ENCODE assay signal across 10 cellular contexts in the genomic region with DNA sequence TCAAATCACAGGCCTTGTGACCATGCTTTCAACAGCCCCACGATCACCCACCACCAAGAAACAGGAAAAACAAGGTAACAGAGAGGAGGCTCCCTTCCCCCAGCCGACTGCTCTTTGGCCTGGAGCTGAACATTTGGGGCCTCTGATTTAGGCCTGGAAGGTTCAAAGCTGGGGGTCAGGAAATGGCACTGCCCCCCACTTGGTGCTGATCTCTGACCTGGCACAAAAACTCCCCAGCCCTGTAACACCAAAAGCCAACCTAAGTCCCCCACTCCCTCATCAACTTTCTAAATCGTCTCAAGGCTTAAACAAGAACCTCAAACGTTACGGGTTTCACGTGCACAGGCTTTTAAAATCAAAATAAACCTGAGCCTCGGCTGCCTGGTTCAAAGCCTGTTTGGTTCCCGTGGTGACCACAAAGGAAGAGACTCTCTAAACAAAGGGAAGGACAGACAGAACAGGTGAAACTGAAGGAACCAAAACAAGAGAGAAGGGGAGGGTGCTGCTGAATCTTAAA. TPM values are rescaled to one million over a fixed set of nuclear protein-coding genes. Genes with fewer than 3 reads are reported as not detected.
A peak's percentile ranks its signal among the peaks of the same experiment; 100 is the strongest.
DNase-seq lines count a peak whose midpoint lies in the region; ATAC-seq, FAIRE-seq and TF ChIP-seq lines count a peak whose summit lies in the region.
"Had no signal": no experiment of that assay in that cellular context is flagged by ENCODE, and none has a peak within 500 bp of the region (broad histone marks: within the 10 kb centered on the region; RNA-seq: fewer than 3 reads in every experiment).

No MANE protein-coding gene starts in this region.

- H3K36me3 ChIP-seq in heart right ventricle (peaks cover 0 to 54% (median 13%) of the 10 kb centered on the region in 9 donors), HepG2 (replicated peaks in 1 of 2; ENCODE audit: control insufficient read depth in 1 of 2, insufficient read depth in 2 of 2, low read length in 2 of 2) (peaks cover 18 to 49% of the 10 kb centered on the region in 2 experiments), transverse colon (no peaks in the 10 kb centered on the region)

- H3K4me1 ChIP-seq in heart right ventricle (peaks cover 52 to 99% (median 79%) of the 10 kb centered on the region in 9 donors), HepG2 (ENCODE audit: insufficient read depth, low read length) (peaks cover 100% of the 10 kb centered on the region), transverse colon (peaks cover 50 to 100% (median 80%) of the 10 kb centered on the region in 4 donors)

- in situ Hi-C loops in HepG2 (cut with HindIII; ENCODE audit: extremely low pct_ligation_motif_present, low pct_unique_long_range_greater_than_20kb) (no loop called here), transverse colon (cut with MboI; ENCODE audit: low pct_ligation_motif_present in 1 of 4, low pct_unique_long_range_greater_than_20kb in 1 of 4, low sequenced_read_pairs in 3 of 4) (no loop called here)

- peaks cover 71% of the 10 kb centered on the region for H4K20me1 ChIP-seq in HepG2 (ENCODE audit: insufficient read depth, low read length)

- H3K9me3 ChIP-seq in heart right ventricle (peaks cover 0 to 7% (median 0%) of the 10 kb centered on the region in 11 donors), HepG2 (ENCODE audit: low read length) (no peaks in the 10 kb centered on the region), transverse colon (no peaks in the 10 kb centered on the region)

- no peak for TF ChIP-seq POLR2A in HepG2 (IDR thresholded peaks at IDR 0.05; ENCODE audit: insufficient read depth in 1 of 2, low read depth in 2 of 2, low read length in 2 of 2)
- TF ChIP-seq POLR2A in transverse colon (IDR thresholded peaks at IDR 0.05): no peak

- TF ChIP-seq RAD21 in HepG2 (CRISPR knock-in tag; IDR thresholded peaks at IDR 0.05): no peak

- H3K4me2 ChIP-seq in HepG2 (ENCODE audit: low read depth, low read length): peak overlapping the region; percentile 1

- H3K27ac Mint-ChIP-seq in activated naive CD8-positive, alpha-beta T cell: peak overlapping the region; percentile 98
- H3K27ac Mint-ChIP-seq: memory B cell had no signal

- ATAC-seq in heart right ventricle (no peak), HepG2 (no peak)

- WGBS in heart right ventricle, 2 donors: 37 to 41% methylated on average over 8 of the region's 8 CpGs
- WGBS in HepG2 (ENCODE audit: low lambda C conversion rate): 51% methylated on average over 8 of the region's 8 CpGs
- WGBS in transverse colon (ENCODE audit: low coverage in 1 of 2), 2 donors: 12% methylated on average over 8 of the region's 8 CpGs; no CpG with 5 or more reads in 1 of the 2 donors

- no peaks in the 10 kb centered on the region for H3K9me3 Mint-ChIP-seq in activated naive CD8-positive, alpha-beta T cell (ENCODE audit: low read depth)
- H3K9me3 Mint-ChIP-seq: memory B cell had no signal

- peaks cover 93% of the 10 kb centered on the region for H3K4me1 Mint-ChIP-seq in activated naive CD8-positive, alpha-beta T cell (ENCODE audit: low read depth)
- H3K4me1 Mint-ChIP-seq: memory B cell had no signal

- no peak overlapping the region for H3K4me3 ChIP-seq in heart right ventricle
- H3K4me3 ChIP-seq in HepG2 (replicated peaks in 1 of 3; ENCODE audit: insufficient read depth in 1 of 3, low read depth in 2 of 3, low read length in 3 of 3): no peak overlapping the region
- no peak overlapping the region for H3K4me3 ChIP-seq in transverse colon

- intact Hi-C loops in heart right ventricle (cut with DNase I): no loop called here
- intact Hi-C loops in cardiac septum (cut with DNase I): no loop called here
- intact Hi-C loops in HepG2 (cut with micrococcal nuclease; ENCODE audit: unreplicated experiment): no loop called here
- intact Hi-C loops in transverse colon (cut with DNase I; ENCODE audit: low total_unique reads): no loop called here

- FAIRE-seq in HepG2 (lab: Jason Lieb, UNC): no peak

- H3K27me3 Mint-ChIP-seq in activated naive CD8-positive, alpha-beta T cell: no peaks in the 10 kb centered on the region

- BruUV-seq in HepG2 (replicated peaks; lab: Mats Ljungman, UMichigan): no TSS peak

- CTCF ChIA-PET in HepG2 (lab: Yijun Ruan, JAX; ENCODE audit: low intra/inter-chr PET ratio, low total read pairs): no interaction called here

- POLR2A ChIA-PET in HepG2 (lab: Yijun Ruan, JAX): no interaction called here

- H3K9ac ChIP-seq in HepG2 (ENCODE audit: insufficient read depth, low read depth, low read length): no peak overlapping the region

- H3K27ac ChIP-seq in heart right ventricle: peak overlapping the region; percentile 17 to 83 (median 64)
- H3K27ac ChIP-seq in HepG2 (ENCODE audit: extremely low read length, insufficient read depth, low read length): peak overlapping the region; percentile 24
- H3K27ac ChIP-seq in transverse colon: peak overlapping the region; percentile 93 to 99 (median 96)

- DNase-seq in heart right ventricle (no peak), cardiac septum (ENCODE audit: low spot score) (no peak), HepG2 (ENCODE audit: low spot score) (no peak), transverse colon (no peak), NCI-H526 treated with DMSO at 0.1 percent for 48 hours (lab: John Stamatoyannopoulos, UW) (no peak), SKM-1 (lab: John Stamatoyannopoulos, UW; ENCODE audit: unreplicated experiment) (no peak), HT-29 (ENCODE audit: low spot score) (no peak)
- DNase-seq: cerebellar nuclear complex had no signal

- no peak overlapping the region for H2AFZ ChIP-seq in HepG2 (ENCODE audit: low read length)

- peaks cover 100% of the 10 kb centered on the region for H3K79me2 ChIP-seq in HepG2 (ENCODE audit: insufficient read depth, low read length)

- peaks cover 18% of the 10 kb centered on the region for H3K36me3 Mint-ChIP-seq in activated naive CD8-positive, alpha-beta T cell
- H3K36me3 Mint-ChIP-seq: memory B cell had no signal

- H3K27me3 ChIP-seq in heart right ventricle: no peaks in the 10 kb centered on the region
- H3K27me3 ChIP-seq in HepG2 (ENCODE audit: control insufficient read depth in 1 of 2, insufficient read depth in 2 of 2, low read length in 2 of 2): no peaks in the 10 kb centered on the region
- no peaks in the 10 kb centered on the region for H3K27me3 ChIP-seq in transverse colon

- TF ChIP-seq CTCF in heart right ventricle (IDR thresholded peaks at IDR 0.05): no peak
- TF ChIP-seq CTCF in HepG2 (CRISPR knock-in tag; IDR thresholded peaks at IDR 0.05): no peak
- TF ChIP-seq CTCF in transverse colon (IDR thresholded peaks at IDR 0.05): no peak

- peak overlapping the region; percentile 79 for H3K4me3 Mint-ChIP-seq in activated naive CD8-positive, alpha-beta T cell
- H3K4me3 Mint-ChIP-seq: memory B cell had no signal

- TF ChIP-seq EP300 in HepG2 (IDR thresholded peaks at IDR 0.05; ENCODE audit: low read depth in 2 of 2, low read length in 2 of 2) (no peak), HepG2 (CRISPR knock-in tag; IDR thresholded peaks at IDR 0.05; ENCODE audit: borderline replicate concordance) (no peak), transverse colon (IDR thresholded peaks at IDR 0.05; ENCODE audit: low read depth) (no peak)

TF ChIP-seq in HepG2, 621 proteins besides CTCF, POLR2A, EP300 and RAD21 (continues in another document):
- TF ChIP-seq ZNF44 (CRISPR knock-in tag; IDR thresholded peaks at IDR 0.05): no peak
- TF ChIP-seq, protein P1, sequence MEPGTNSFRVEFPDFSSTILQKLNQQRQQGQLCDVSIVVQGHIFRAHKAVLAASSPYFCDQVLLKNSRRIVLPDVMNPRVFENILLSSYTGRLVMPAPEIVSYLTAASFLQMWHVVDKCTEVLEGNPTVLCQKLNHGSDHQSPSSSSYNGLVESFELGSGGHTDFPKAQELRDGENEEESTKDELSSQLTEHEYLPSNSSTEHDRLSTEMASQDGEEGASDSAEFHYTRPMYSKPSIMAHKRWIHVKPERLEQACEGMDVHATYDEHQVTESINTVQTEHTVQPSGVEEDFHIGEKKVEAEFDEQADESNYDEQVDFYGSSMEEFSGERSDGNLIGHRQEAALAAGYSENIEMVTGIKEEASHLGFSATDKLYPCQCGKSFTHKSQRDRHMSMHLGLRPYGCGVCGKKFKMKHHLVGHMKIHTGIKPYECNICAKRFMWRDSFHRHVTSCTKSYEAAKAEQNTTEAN (CRISPR knock-in tag; conservative IDR thresholded peaks at IDR 0.05): no peak
- TF ChIP-seq ZFYVE20 (CRISPR knock-in tag; IDR thresholded peaks at IDR 0.05; ENCODE audit: borderline replicate concordance, low read depth): no peak
- no peak for TF ChIP-seq NFKB2 (CRISPR knock-in tag; IDR thresholded peaks at IDR 0.05; ENCODE audit: borderline replicate concordance)
- TF ChIP-seq ZSCAN29 (CRISPR knock-in tag; conservative IDR thresholded peaks at IDR 0.05): no peak
- no peak for TF ChIP-seq ZNF3 (CRISPR knock-in tag; IDR thresholded peaks at IDR 0.05)
- TF ChIP-seq ZNF816 (CRISPR knock-in tag; IDR thresholded peaks at IDR 0.05; ENCODE audit: borderline replicate concordance): no peak

RNA-seq across cellular contexts. Expression of a gene that starts 8.9 kb away (rescaled TPM):
- total RNA-seq in heart right ventricle: 100 to 1,000 TPM in 6 of 10 donors, 10 to 100 TPM in 4; 82.5 to 235 (median 112) TPM
- 100 to 1,000 TPM in 1 of 2 donors, 10 to 100 TPM in 1; 67.2 to 104 TPM for polyA plus RNA-seq in heart right ventricle
- 346 TPM for total RNA-seq in cardiac septum
- 58.6 and 62.4 TPM in 2 replicates for total RNA-seq in HepG2 (2016; rRNA removed; fragmentation: Illumina TruSeq; extraction: Trizol)
- 9.6 and 10.7 TPM in 2 replicates for total RNA-seq in HepG2 (2016; cell fraction: cytosol; rRNA removed; fragmentation: Illumina TruSeq; extraction: Trizol; ENCODE audit: low read depth)
- total RNA-seq in HepG2 (2016; cell fraction: insoluble cytoplasmic fraction; rRNA removed; fragmentation: Illumina TruSeq; extraction: Trizol): 55.0 and 63.6 TPM in 2 replicates
- total RNA-seq in HepG2 (2016; cell fraction: membrane; rRNA removed; fragmentation: Illumina TruSeq; extraction: Trizol): 25.2 and 28.3 TPM in 2 replicates
- total RNA-seq in HepG2 (2016; cell fraction: nucleus; rRNA removed; fragmentation: Illumina TruSeq; extraction: Trizol): 62.9 and 75.6 TPM in 2 replicates
- polyA plus RNA-seq in HepG2 (2011; rRNA removed): 152 and 162 TPM in 2 replicates
- polyA plus RNA-seq in HepG2 (2011; cell fraction: cytosol; rRNA removed): 97.7 and 136 TPM in 2 replicates
- polyA plus RNA-seq in HepG2 (2011; cell fraction: nucleus; rRNA removed): 162 and 195 TPM in 2 replicates
- polyA plus RNA-seq in HepG2 (2012): 109 and 118 TPM in 2 replicates
- polyA plus RNA-seq in HepG2 (2016; cell fraction: cytosol; fragmentation: Illumina TruSeq; extraction: Trizol; ENCODE audit: low read depth): 8.0 and 10.4 TPM in 2 replicates
- polyA plus RNA-seq in HepG2 (2016; cell fraction: insoluble cytoplasmic fraction; fragmentation: Illumina TruSeq; extraction: Trizol; ENCODE audit: low read depth): 67.9 and 88.1 TPM in 2 replicates
- 15.3 and 18.8 TPM in 2 replicates for polyA plus RNA-seq in HepG2 (2016; cell fraction: membrane; fragmentation: Illumina TruSeq; extraction: Trizol; ENCODE audit: low read depth)
- 91.6 and 93.8 TPM in 2 replicates for polyA plus RNA-seq in HepG2 (2016; cell fraction: nucleus; fragmentation: Illumina TruSeq; extraction: Trizol; ENCODE audit: insufficient read depth, low read depth)
- 144 and 214 TPM in 2 replicates for polyA minus RNA-seq in HepG2 (2011; rRNA and poly(A)+ RNA removed; ENCODE audit: low replicate concordance)
- polyA minus RNA-seq in HepG2 (2011; cell fraction: cytosol; rRNA and poly(A)+ RNA removed): 167 and 168 TPM in 2 replicates
- 119 and 126 TPM in 2 replicates for polyA minus RNA-seq in HepG2 (2011; cell fraction: nucleus; rRNA and poly(A)+ RNA removed)
- total RNA-seq in transverse colon: 100 to 1,000 TPM; 127 to 403 (median 197) TPM
- total RNA-seq in HT-29 (2014; rRNA removed; shearing (Covaris generic)): 104 and 115 TPM in 2 replicates

Comparison
In these comparisons a context has a peak if more than half of its experiments do, and no peak if none do; other contexts are left out.
1. H3K27ac ChIP-seq: peak in every context shown above with its lines; median percentile 96 in transverse colon; 64 in heart right ventricle; 24 in HepG2.